8 cellular contexts compared by ENCODE assay signal in the genomic region with DNA sequence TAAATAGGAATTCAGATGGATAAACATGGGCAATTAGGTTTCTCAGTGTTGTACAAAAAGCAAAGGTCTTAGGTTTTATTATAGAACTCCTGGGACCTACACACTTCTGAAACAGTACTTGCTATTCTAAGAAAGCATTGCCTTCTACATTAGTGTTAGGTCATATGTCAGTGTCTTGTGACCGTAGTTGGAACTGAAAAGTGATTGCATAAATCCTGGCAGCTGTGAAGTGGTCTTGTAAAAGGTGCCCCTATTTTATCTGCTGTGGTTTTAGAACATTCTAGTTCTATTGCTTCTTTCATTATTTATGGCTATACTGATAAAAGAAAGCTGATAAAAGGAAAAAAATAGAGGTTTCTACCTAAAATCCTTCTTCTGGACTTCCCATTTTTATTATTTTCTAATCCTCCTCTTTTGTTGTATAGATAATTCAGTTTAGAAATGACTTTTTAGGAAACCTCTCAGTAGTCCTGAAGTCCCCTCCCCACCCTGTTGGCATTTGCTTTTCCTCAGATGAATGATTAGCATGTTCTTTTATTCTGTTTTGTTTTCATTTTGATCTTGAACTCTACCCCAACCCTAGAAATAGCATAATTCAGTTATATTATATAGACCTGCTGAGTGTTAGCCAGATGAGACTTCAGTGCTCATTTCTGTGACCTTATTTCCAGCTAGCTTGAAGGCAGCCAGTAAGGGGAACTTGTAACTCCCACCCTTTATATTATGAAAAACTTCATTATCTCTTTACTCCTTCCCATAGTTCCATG. TPM values are rescaled to one million over a fixed set of nuclear protein-coding genes. Genes with fewer than 3 reads are reported as not detected.
DNase-seq lines count a peak whose midpoint lies in the region; ATAC-seq and TF ChIP-seq lines count a peak whose summit lies in the region.

No MANE protein-coding gene starts in this region.

- H3K79me1 ChIP-seq in mesendoderm (ENCODE audit: low read length) = peaks cover 6% of the 10 kb centered on the region

- no peak overlapping the region for H3K9ac ChIP-seq in mesendoderm (ENCODE audit: low read length)
- H3K9ac ChIP-seq in Karpas-422 (ENCODE audit: low read length) = no peak overlapping the region

- TF ChIP-seq CTCF in testis (IDR thresholded peaks at IDR 0.05) = no peak

- H3K4me3 ChIP-seq in testis = no peak overlapping the region
- H3K4me3 ChIP-seq in mesendoderm (ENCODE audit: low read length) = no peak overlapping the region
- no peak overlapping the region for H3K4me3 ChIP-seq in Karpas-422 (ENCODE audit: low read length)

- H3K36me3 ChIP-seq in testis (ENCODE audit: low read depth, missing control alignments) (no peaks in the 10 kb centered on the region), mesendoderm (ENCODE audit: control insufficient read depth, insufficient read depth, low read length) (no peaks in the 10 kb centered on the region), Karpas-422 (ENCODE audit: insufficient read depth, low read length) (no peaks in the 10 kb centered on the region)

- H3K9me3 ChIP-seq in testis (no peaks in the 10 kb centered on the region), Karpas-422 (ENCODE audit: low read length) (no peaks in the 10 kb centered on the region)

- peaks cover 11% of the 10 kb centered on the region; the same call in 1 of the 2 replicates for H4K20me1 ChIP-seq in Karpas-422 (ENCODE audit: insufficient read depth, low read depth, low read length)

- no peaks in the 10 kb centered on the region for H3K27me3 ChIP-seq in testis
- no peaks in the 10 kb centered on the region for H3K27me3 ChIP-seq in mesendoderm (ENCODE audit: insufficient read depth, low read length, poor library complexity)
- H3K27me3 ChIP-seq in Karpas-422 (ENCODE audit: low read length) = no peaks in the 10 kb centered on the region

- H3K4me1 ChIP-seq in testis (peaks cover 15% of the 10 kb centered on the region), mesendoderm (ENCODE audit: control insufficient read depth, low read depth, low read length) (no peaks in the 10 kb centered on the region), Karpas-422 (ENCODE audit: low read length) (peaks cover 11% of the 10 kb centered on the region)

- no peak overlapping the region for H2AK5ac ChIP-seq in mesendoderm (ENCODE audit: low read length)

- H2BK120ac ChIP-seq in mesendoderm (ENCODE audit: low read depth, low read length) = no peak overlapping the region

- no peak overlapping the region for H4K5ac ChIP-seq in mesendoderm (ENCODE audit: low read length)

- no peak overlapping the region for H2BK15ac ChIP-seq in mesendoderm (replicated peaks; ENCODE audit: low read depth)

- H3K9me2 ChIP-seq in Karpas-422 (replicated peaks; ENCODE audit: insufficient read depth, low read length) = no peaks in the 10 kb centered on the region

- H3K4ac ChIP-seq in mesendoderm (ENCODE audit: low read depth, low read length) = no peak overlapping the region

- intact Hi-C loops in sciatic nerve (cut with DNase I) (no loop called here), testis (cut with DNase I; ENCODE audit: low total_unique reads) (no loop called here)

- H3K56ac ChIP-seq in mesendoderm (ENCODE audit: low read length) = no peak overlapping the region

- 30 to 55% methylated on average over 1 of the region's 1 CpG for WGBS in testis, 2 donors
- WGBS in mesendoderm (ENCODE audit: extremely low coverage, insufficient coverage, low lambda C conversion rate) = no CpG with 5 or more reads among the region's 1 CpG

- H3K27ac ChIP-seq in testis (peak overlapping the region in 1 of 2 donors; percentile 0), mesendoderm (ENCODE audit: low read depth, low read length) (no peak overlapping the region), Karpas-422 (ENCODE audit: low read length) (no peak overlapping the region)

- H3K18ac ChIP-seq in mesendoderm (ENCODE audit: low read length) = no peak overlapping the region

- H2BK5ac ChIP-seq in mesendoderm (ENCODE audit: low read length) = no peak overlapping the region

- DNase-seq in NOMO-1 treated with DMSO at 0.1 percent for 48 hours (lab: John Stamatoyannopoulos, UW; ENCODE audit: unreplicated experiment) (peak; percentile 50), fibroblast of the conjunctiva (ENCODE audit: low read depth) (peak; percentile 5), sciatic nerve (ENCODE audit: low spot score) (no peak), testis (no peak), mesendoderm (no peak), Karpas-422 (no peak)

- H2AFZ ChIP-seq in Karpas-422 (ENCODE audit: low read length) = no peak overlapping the region

- ATAC-seq in GM18868 (IDR thresholded peaks at IDR 0.05; ENCODE audit: unreplicated experiment) (peak; percentile 88), sciatic nerve (peak; percentile 93), GM19452 (IDR thresholded peaks at IDR 0.05; ENCODE audit: unreplicated experiment) (no peak)

- H3K4me2 ChIP-seq in mesendoderm (ENCODE audit: low read length) (no peak overlapping the region), Karpas-422 (ENCODE audit: low read depth, low read length, poor library complexity, severe bottlenecking) (no peak overlapping the region)

- H3K79me2 ChIP-seq in mesendoderm (ENCODE audit: control insufficient read depth, insufficient read depth, low read length) = peaks cover 2% of the 10 kb centered on the region
- peaks cover 81% of the 10 kb centered on the region for H3K79me2 ChIP-seq in Karpas-422 (ENCODE audit: low read length)

- no peak for TF ChIP-seq POLR2A in testis (IDR thresholded peaks at IDR 0.05)

- no peak overlapping the region for H3K23ac ChIP-seq in mesendoderm (ENCODE audit: low read length)

- H4K8ac ChIP-seq in mesendoderm (ENCODE audit: low read depth, low read length) = no peak overlapping the region

RNA-seq across cellular contexts. Expression of a gene that starts 41.0 kb away (rescaled TPM):
- 127 TPM for total RNA-seq in sciatic nerve
- 10 to 100 TPM; 37.4 to 42.4 TPM for total RNA-seq in testis
- 27.5 TPM for polyA plus RNA-seq in testis (ENCODE audit: insufficient read depth, low read depth, low replicate concordance)
- polyA plus RNA-seq in mesendoderm (2013, experiment 1 of 2) = 4.5 TPM
- 4.4 TPM for polyA plus RNA-seq in mesendoderm (2013, experiment 2 of 2)
- total RNA-seq in Karpas-422 (2014; rRNA removed; shearing (Covaris generic); ENCODE audit: low replicate concordance) = 20.5 and 26.5 TPM in 2 replicates

Comparison
In these comparisons a context has a peak if more than half of its experiments do, and no peak if none do; other contexts are left out.
1. DNase-seq: peak in NOMO-1 treated with DMSO at 0.1 percent for 48 hours (single experiment) and fibroblast of the conjunctiva (single experiment); none in sciatic nerve (single experiment), testis (single experiment), mesendoderm (single experiment) and Karpas-422 (single experiment).